In the genomic region with DNA sequence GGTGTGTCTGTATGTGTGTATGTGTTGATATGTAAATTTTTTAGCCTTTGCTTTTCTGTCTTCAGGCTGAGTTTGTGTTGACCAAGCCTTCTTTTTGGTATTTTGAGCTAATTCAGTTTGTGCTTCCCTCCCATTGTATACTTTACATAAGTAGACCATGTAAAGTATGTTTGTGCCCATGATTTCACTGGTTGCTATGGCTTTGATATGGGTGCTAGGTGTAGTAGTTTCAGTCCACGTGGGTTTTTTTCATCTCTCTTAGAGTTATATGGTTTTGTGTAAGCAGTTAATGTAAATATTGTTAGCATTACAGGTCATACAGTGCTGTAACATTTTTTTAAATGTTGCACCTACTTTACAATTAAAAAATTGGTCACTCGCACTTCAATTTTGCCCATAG, we compare ENCODE assay signal across 25 cellular contexts.
"Had no signal": no experiment of that assay in that cellular context is flagged by ENCODE, and none has a peak within 500 bp of the region (broad histone marks: within the 10 kb centered on the region; RNA-seq: fewer than 3 reads in every experiment).

No MANE protein-coding gene starts in this region.

- H3K36me3 ChIP-seq: cardiac muscle cell, neutrophil, pancreas, tibial artery had no signal

- H3K4me1 Mint-ChIP-seq: nephron had no signal

- H3K27ac Mint-ChIP-seq: activated naive CD4-positive, alpha-beta T cell treated with anti-CD3 and anti-CD28 coated beads, Interleukin-2, amount 50 U/mL, for 24 hours; endodermal cell; nephron; stimulated activated naive CD8-positive, alpha-beta T cell treated with anti-CD3 and anti-CD28 coated beads, Interleukin-15, Interleukin-2, amounts not matched to agents 100 ng/mL and 50 ng/mL, for 24 hours; WTC11 had no signal

- DNase-seq: activated CD4-positive, alpha-beta T cell treated with anti-CD3 and anti-CD28 coated beads for 4 hours; activated CD8-positive, alpha-beta memory T cell treated with anti-CD3 and anti-CD28 coated beads, Interleukin-2, amount 50 U/mL, for 48 hours; activated gamma-delta T cell treated with Interleukin-2 at 50 U/mL for 16 hours; activated T-cell treated with anti-CD3 and anti-CD28 coated beads, Interleukin-2, amount 50 U/mL, for 48 hours; anterior cingulate cortex; body of pancreas; cortex of kidney; endodermal cell; head of caudate nucleus; hypothalamus; left ventricle myocardium superior; midbrain; pancreas; right cardiac atrium; stimulated activated CD4-positive, alpha-beta T cell treated with anti-CD3 and anti-CD28 coated beads, Interleukin-12 subunit alpha, Interleukin-12 subunit beta, amount 100 ng/mL, for 4 hours; stimulated activated CD4-positive, alpha-beta T cell treated with anti-CD3 and anti-CD28 coated beads, Interleukin-4, amount 100 ng/mL, for 4 hours; T1000; tibial artery had no signal

- H3K36me3 Mint-ChIP-seq: WTC11 had no signal

- H3K4me3 Mint-ChIP-seq: activated naive CD4-positive, alpha-beta T cell treated with anti-CD3 and anti-CD28 coated beads, Interleukin-2, amount 50 U/mL, for 24 hours; endodermal cell; nephron; stimulated activated naive CD8-positive, alpha-beta T cell treated with anti-CD3 and anti-CD28 coated beads, Interleukin-15, Interleukin-2, amounts not matched to agents 100 ng/mL and 50 ng/mL, for 24 hours; WTC11 had no signal

- ATAC-seq: body of pancreas, gastroesophageal sphincter, left ventricle myocardium superior, pancreas, right cardiac atrium had no signal

- H3K4me3 ChIP-seq: body of pancreas, cardiac muscle cell, gastroesophageal sphincter, pancreas, tibial artery had no signal

- H3K9me3 Mint-ChIP-seq: activated naive CD4-positive, alpha-beta T cell treated with anti-CD3 and anti-CD28 coated beads, Interleukin-2, amount 50 U/mL, for 24 hours; endodermal cell; nephron; stimulated activated naive CD8-positive, alpha-beta T cell treated with anti-CD3 and anti-CD28 coated beads, Interleukin-15, Interleukin-2, amounts not matched to agents 100 ng/mL and 50 ng/mL, for 24 hours; WTC11 had no signal

- H3K27me3 Mint-ChIP-seq: activated naive CD4-positive, alpha-beta T cell treated with anti-CD3 and anti-CD28 coated beads, Interleukin-2, amount 50 U/mL, for 24 hours; stimulated activated naive CD8-positive, alpha-beta T cell treated with anti-CD3 and anti-CD28 coated beads, Interleukin-15, Interleukin-2, amounts not matched to agents 100 ng/mL and 50 ng/mL, for 24 hours had no signal

- H3K4me1 ChIP-seq: body of pancreas, gastroesophageal sphincter, pancreas had no signal

- H3K9me3 ChIP-seq: body of pancreas, gastroesophageal sphincter, neutrophil, pancreas, tibial artery had no signal
